ENCODE assay signal across 8 cellular contexts in genomic region chr10:97676770-97677581, GRCh38. TPM values are rescaled to one million over a fixed set of nuclear protein-coding genes. Genes with fewer than 3 reads are reported as not detected.
DNase-seq lines count a peak whose midpoint lies in the region; ATAC-seq, FAIRE-seq and TF ChIP-seq lines count a peak whose summit lies in the region.

No MANE protein-coding gene starts in this region.

- H3K27me3 Mint-ChIP-seq in MCF 10A (ENCODE audit: insufficient read depth, unreplicated experiment): no peaks in the 10 kb centered on the region

- H3F3A ChIP-seq in Loucy (ENCODE audit: low read depth): no peaks in the 10 kb centered on the region

- POLR2A ChIA-PET in MCF 10A (lab: Yijun Ruan, JAX): interaction anchor here (0.6 to 24.4 kb wide), 12 partner anchors 7 to 399 kb away, joined by 3 to 915 read pairs (median 6); partner anchors contain the start of genes AVPI1, MARVELD1, PI4K2A and ZFYVE27

- FAIRE-seq in kidney (lab: Jason Lieb, UNC): peak; percentile 38

- peaks cover 38% of the 10 kb centered on the region; the same call in 1 of the 2 replicates for H3K36me3 ChIP-seq in Loucy (ENCODE audit: insufficient read depth, low read length)
- peaks cover 19 to 22% of the 10 kb centered on the region in 2 donors for H3K36me3 ChIP-seq in kidney (ENCODE audit: control insufficient read depth in 1 of 2, insufficient read depth in 2 of 2, low read length in 2 of 2)

- H3K79me2 ChIP-seq in Loucy (ENCODE audit: insufficient read depth, low read length): no peaks in the 10 kb centered on the region

- H3K4me3 ChIP-seq in Loucy (ENCODE audit: low read length, poor library complexity, severe bottlenecking) (no peak overlapping the region), kidney (ENCODE audit: low read length in 2 of 2) (no peak overlapping the region)

- ATAC-seq in GM21515 (IDR thresholded peaks at IDR 0.05; ENCODE audit: unreplicated experiment): peak; percentile 68

- no peaks in the 10 kb centered on the region for H3K9me3 Mint-ChIP-seq in MCF 10A (ENCODE audit: unreplicated experiment)

- H3K9me2 ChIP-seq in Loucy (replicated peaks; ENCODE audit: low read depth, low read length): no peaks in the 10 kb centered on the region

- BruUV-seq in MCF 10A (replicated peaks; lab: Mats Ljungman, UMichigan): no TSS peak

- peak overlapping the region; percentile 31 for H3K27ac Mint-ChIP-seq in MCF 10A (ENCODE audit: low read depth, unreplicated experiment)

- DNase-seq in DMS53 (lab: John Stamatoyannopoulos, UW): peak; percentile 90
- DNase-seq in T-helper 9 cell: peak; percentile 43
- DNase-seq in MCF 10A (ENCODE audit: unreplicated experiment): peak; percentile 67
- DNase-seq in kidney: no peak
- DNase-seq in stimulated activated CD8-positive, alpha-beta memory T cell treated with anti-CD3 and anti-CD28 coated beads, Interleukin-4, amount 100 ng/mL, for 24 hours (ENCODE audit: low read depth): peak; percentile 14
- DNase-seq in middle frontal gyrus (ENCODE audit: extremely low spot score, low spot score): no peak

- H3K4me2 ChIP-seq in Loucy (ENCODE audit: low read depth, low read length, poor library complexity, severe bottlenecking): no peak overlapping the region

- H3K9ac ChIP-seq in Loucy (ENCODE audit: low read depth, low read length, poor library complexity, severe bottlenecking) (no peak overlapping the region), kidney (ENCODE audit: low read length in 2 of 2) (no peak overlapping the region)

- H3K27ac ChIP-seq in kidney (ENCODE audit: low read depth in 2 of 2, low read length in 2 of 2): no peak overlapping the region

- no peaks in the 10 kb centered on the region for H3K27me3 ChIP-seq in Loucy (ENCODE audit: insufficient read depth, low read length, poor library complexity, severe bottlenecking)

- CTCF ChIA-PET in MCF 10A (lab: Yijun Ruan, JAX): interaction anchor here (0.5 to 8.1 kb wide), 21 partner anchors 8 to 1981 kb away, joined by 3 to 49 read pairs (median 4); partner anchors contain the start of genes AVPI1, MARVELD1 and ZFYVE27

- no peaks in the 10 kb centered on the region for H3K4me1 ChIP-seq in Loucy (ENCODE audit: insufficient read depth, low read length, poor library complexity, severe bottlenecking)
- peaks cover 0 to 2% of the 10 kb centered on the region in 2 donors for H3K4me1 ChIP-seq in kidney (ENCODE audit: control insufficient read depth in 1 of 2, insufficient read depth in 1 of 2, low read depth in 1 of 2, low read length in 2 of 2)

- no peak overlapping the region for H3K4me3 Mint-ChIP-seq in MCF 10A (ENCODE audit: unreplicated experiment)

- peak; percentile 72 for TF ChIP-seq CTCF in Loucy (conservative IDR thresholded peaks at IDR 0.05; ENCODE audit: low read length)
- TF ChIP-seq CTCF in MCF 10A (IDR thresholded peaks at IDR 0.05; ENCODE audit: unreplicated experiment): peak; percentile 82
- TF ChIP-seq CTCF in kidney (IDR thresholded peaks at IDR 0.05; ENCODE audit: borderline replicate concordance, extremely low read depth, insufficient read depth): peak; percentile 84

- no peak overlapping the region for H2AFZ ChIP-seq in Loucy (ENCODE audit: low read length)

- H3K4me1 Mint-ChIP-seq in MCF 10A (ENCODE audit: insufficient read depth, unreplicated experiment): peaks cover 18% of the 10 kb centered on the region

- peaks cover 95% of the 10 kb centered on the region for H3K36me3 Mint-ChIP-seq in MCF 10A (ENCODE audit: insufficient read depth, unreplicated experiment)

- no peaks in the 10 kb centered on the region for H4K20me1 ChIP-seq in Loucy (ENCODE audit: insufficient read depth, low read length, poor library complexity, severe bottlenecking)

- H3K9me3 ChIP-seq in Loucy (ENCODE audit: insufficient read depth, low read depth, low read length) (no peaks in the 10 kb centered on the region), kidney (ENCODE audit: control insufficient read depth in 1 of 2, low read length in 2 of 2) (no peaks in the 10 kb centered on the region)

- intact Hi-C loops in MCF 10A (cut with micrococcal nuclease): loop anchor here (1.0 kb wide), 3 partner anchors 8 to 54 kb away; no protein-coding TSS in a partner anchor
- intact Hi-C loops in kidney (cut with DNase I): no loop called here

RNA-seq across cellular contexts. Expression of gene AVPI1, which starts 10.1 kb away (rescaled TPM):
- total RNA-seq in MCF 10A (2022): 276 and 305 TPM in 2 replicates
- total RNA-seq in kidney: 10.7 TPM
- 15.5 TPM for polyA plus RNA-seq in kidney (ENCODE audit: insufficient read depth, low read depth, low replicate concordance)

RNA-seq across cellular contexts. Expression of gene PI4K2A, which starts 36.5 kb away (rescaled TPM):
- 23.5 and 26.6 TPM in 2 replicates for total RNA-seq in MCF 10A (2022)
- total RNA-seq in kidney: 14.2 TPM
- 17.3 TPM for polyA plus RNA-seq in kidney (ENCODE audit: insufficient read depth, low read depth, low replicate concordance)

RNA-seq across cellular contexts. Expression of gene MARVELD1, which starts 36.6 kb away (rescaled TPM):
- total RNA-seq in MCF 10A (2022) (51.0 and 54.9 TPM in 2 replicates), kidney (43.2 TPM)
- polyA plus RNA-seq in kidney (ENCODE audit: insufficient read depth, low read depth, low replicate concordance): 8.3 TPM

RNA-seq across cellular contexts. Expression of gene MORN4, which starts 43.7 kb away (rescaled TPM):
- total RNA-seq in MCF 10A (2022) (14.2 and 14.5 TPM in 2 replicates), kidney (9.1 TPM)
- 21.2 TPM for polyA plus RNA-seq in kidney (ENCODE audit: insufficient read depth, low read depth, low replicate concordance)

RNA-seq across cellular contexts. Expression of gene ZFYVE27, which starts 60.0 kb away (rescaled TPM):
- total RNA-seq in MCF 10A (2022): 25.7 and 28.7 TPM in 2 replicates
- 34.4 TPM for total RNA-seq in kidney
- polyA plus RNA-seq in kidney (ENCODE audit: insufficient read depth, low read depth, low replicate concordance): 23.3 TPM

Comparison
In these comparisons a context has a peak if more than half of its experiments do, and no peak if none do; other contexts are left out.
1. DNase-seq: peak in DMS53 (single experiment), T-helper 9 cell (single experiment), MCF 10A (single experiment) and stimulated activated CD8-positive, alpha-beta memory T cell treated with anti-CD3 and anti-CD28 coated beads, Interleukin-4, amount 100 ng/mL, for 24 hours (single experiment); none in kidney (single experiment) and middle frontal gyrus (single experiment).
2. RNA of gene AVPI1, which starts 10.1 kb away (total RNA-seq): 276 to 305 TPM in MCF 10A; 10.7 TPM in kidney (single experiment); every median in the first group is over 10 times any median in the second.
3. Peak in every context shown above with its lines, with median percentiles within 50 percentile points of each other: CTCF ChIP-seq.